1 cellular context compared by ENCODE assay signal in genomic region chr14:93333631-93334095, GRCh38.
TF ChIP-seq lines count a peak whose summit lies in the region.

No MANE protein-coding gene starts in this region.

TF ChIP-seq in HepG2, 621 proteins besides CTCF, POLR2A, EP300 and RAD21 (continued from another document and continues in another):
- TF ChIP-seq ETV5 (CRISPR knock-in tag; IDR thresholded peaks at IDR 0.05; ENCODE audit: borderline replicate concordance) (no peak), ZNF878 (CRISPR knock-in tag; IDR thresholded peaks at IDR 0.05) (0 out of 2 replicates have a peak, but pooled peaks have one; percentile 7), TSC22D2 (CRISPR knock-in tag; IDR thresholded peaks at IDR 0.05; ENCODE audit: borderline replicate concordance) (no peak), RERE (CRISPR knock-in tag; IDR thresholded peaks at IDR 0.05; ENCODE audit: low read depth) (no peak), ZNF24 (IDR thresholded peaks at IDR 0.05) (no peak), ATF7-NPFF (CRISPR knock-in tag; IDR thresholded peaks at IDR 0.05; ENCODE audit: low read depth) (no peak), ZNF7 (CRISPR knock-in tag; IDR thresholded peaks at IDR 0.05) (peak; percentile 96), ZSCAN22 (CRISPR knock-in tag; IDR thresholded peaks at IDR 0.05) (no peak), SP1 (IDR thresholded peaks at IDR 0.05) (no peak), SP1 (CRISPR knock-in tag; IDR thresholded peaks at IDR 0.05) (no peak), ZNF256 (CRISPR knock-in tag; conservative IDR thresholded peaks at IDR 0.05) (no peak), SATB2 (CRISPR knock-in tag; IDR thresholded peaks at IDR 0.05) (no peak), RAD51 (IDR thresholded peaks at IDR 0.05; ENCODE audit: borderline replicate concordance) (no peak), SSRP1 (CRISPR knock-in tag; IDR thresholded peaks at IDR 0.05) (no peak), LCORL (IDR thresholded peaks at IDR 0.05) (no peak), LCORL (CRISPR knock-in tag; IDR thresholded peaks at IDR 0.05) (no peak), PATZ1 (CRISPR knock-in tag; IDR thresholded peaks at IDR 0.05) (no peak), TMF1 (CRISPR knock-in tag; IDR thresholded peaks at IDR 0.05; ENCODE audit: low read depth) (0 out of 2 replicates have a peak, but pooled peaks have one; percentile 7), HMGA1 (CRISPR knock-in tag; conservative IDR thresholded peaks at IDR 0.05) (no peak), AGO1 (IDR thresholded peaks at IDR 0.05; ENCODE audit: low read depth, low read length, poor library complexity, severe bottlenecking) (no peak), MAFK (conservative IDR thresholded peaks at IDR 0.05 in 1 of 2, IDR thresholded peaks at IDR 0.05 in 1 of 2; ENCODE audit: low read length in 2 of 2) (no peak), SUZ12 (IDR thresholded peaks at IDR 0.05; ENCODE audit: low read depth, low read length) (no peak), ZNF83 (CRISPR knock-in tag; IDR thresholded peaks at IDR 0.05; ENCODE audit: borderline replicate concordance) (no peak), CEBPG (CRISPR knock-in tag; IDR thresholded peaks at IDR 0.05) (no peak), MAF1 (CRISPR knock-in tag; IDR thresholded peaks at IDR 0.05; ENCODE audit: borderline replicate concordance) (0 out of 2 replicates have a peak, but pooled peaks have one; percentile 0), AKAP8 (CRISPR knock-in tag; IDR thresholded peaks at IDR 0.05) (no peak), ZSCAN31 (CRISPR knock-in tag; IDR thresholded peaks at IDR 0.05; ENCODE audit: low read depth) (no peak), REST (IDR thresholded peaks at IDR 0.05; ENCODE audit: borderline replicate concordance in 1 of 2, low read depth in 1 of 2, low read length in 2 of 2) (no peak), HOXA5 (CRISPR knock-in tag; IDR thresholded peaks at IDR 0.05) (no peak), ARID2 (CRISPR knock-in tag; IDR thresholded peaks at IDR 0.05; ENCODE audit: borderline replicate concordance) (no peak), KDM6A (CRISPR knock-in tag; IDR thresholded peaks at IDR 0.05; ENCODE audit: low read depth) (no peak), JUNB (CRISPR knock-in tag; IDR thresholded peaks at IDR 0.05; ENCODE audit: borderline replicate concordance) (no peak)
- TF ChIP-seq, protein P1, sequence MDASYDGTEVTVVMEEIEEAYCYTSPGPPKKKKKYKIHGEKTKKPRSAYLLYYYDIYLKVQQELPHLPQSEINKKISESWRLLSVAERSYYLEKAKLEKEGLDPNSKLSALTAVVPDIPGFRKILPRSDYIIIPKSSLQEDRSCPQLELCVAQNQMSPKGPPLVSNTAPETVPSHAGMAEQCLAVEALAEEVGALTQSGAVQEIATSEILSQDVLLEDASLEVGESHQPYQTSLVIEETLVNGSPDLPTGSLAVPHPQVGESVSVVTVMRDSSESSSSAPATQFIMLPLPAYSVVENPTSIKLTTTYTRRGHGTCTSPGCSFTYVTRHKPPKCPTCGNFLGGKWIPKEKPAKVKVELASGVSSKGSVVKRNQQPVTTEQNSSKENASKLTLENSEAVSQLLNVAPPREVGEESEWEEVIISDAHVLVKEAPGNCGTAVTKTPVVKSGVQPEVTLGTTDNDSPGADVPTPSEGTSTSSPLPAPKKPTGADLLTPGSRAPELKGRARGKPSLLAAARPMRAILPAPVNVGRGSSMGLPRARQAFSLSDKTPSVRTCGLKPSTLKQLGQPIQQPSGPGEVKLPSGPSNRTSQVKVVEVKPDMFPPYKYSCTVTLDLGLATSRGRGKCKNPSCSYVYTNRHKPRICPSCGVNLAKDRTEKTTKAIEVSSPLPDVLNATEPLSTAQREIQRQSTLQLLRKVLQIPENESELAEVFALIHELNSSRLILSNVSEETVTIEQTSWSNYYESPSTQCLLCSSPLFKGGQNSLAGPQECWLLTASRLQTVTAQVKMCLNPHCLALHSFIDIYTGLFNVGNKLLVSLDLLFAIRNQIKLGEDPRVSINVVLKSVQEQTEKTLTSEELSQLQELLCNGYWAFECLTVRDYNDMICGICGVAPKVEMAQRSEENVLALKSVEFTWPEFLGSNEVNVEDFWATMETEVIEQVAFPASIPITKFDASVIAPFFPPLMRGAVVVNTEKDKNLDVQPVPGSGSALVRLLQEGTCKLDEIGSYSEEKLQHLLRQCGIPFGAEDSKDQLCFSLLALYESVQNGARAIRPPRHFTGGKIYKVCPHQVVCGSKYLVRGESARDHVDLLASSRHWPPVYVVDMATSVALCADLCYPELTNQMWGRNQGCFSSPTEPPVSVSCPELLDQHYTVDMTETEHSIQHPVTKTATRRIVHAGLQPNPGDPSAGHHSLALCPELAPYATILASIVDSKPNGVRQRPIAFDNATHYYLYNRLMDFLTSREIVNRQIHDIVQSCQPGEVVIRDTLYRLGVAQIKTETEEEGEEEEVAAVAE (CRISPR knock-in tag; IDR thresholded peaks at IDR 0.05; ENCODE audit: borderline replicate concordance): no peak
- TF ChIP-seq, protein P2, sequence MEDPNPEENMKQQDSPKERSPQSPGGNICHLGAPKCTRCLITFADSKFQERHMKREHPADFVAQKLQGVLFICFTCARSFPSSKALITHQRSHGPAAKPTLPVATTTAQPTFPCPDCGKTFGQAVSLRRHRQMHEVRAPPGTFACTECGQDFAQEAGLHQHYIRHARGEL (CRISPR knock-in tag; IDR thresholded peaks at IDR 0.05): no peak
- TF ChIP-seq, protein P3, sequence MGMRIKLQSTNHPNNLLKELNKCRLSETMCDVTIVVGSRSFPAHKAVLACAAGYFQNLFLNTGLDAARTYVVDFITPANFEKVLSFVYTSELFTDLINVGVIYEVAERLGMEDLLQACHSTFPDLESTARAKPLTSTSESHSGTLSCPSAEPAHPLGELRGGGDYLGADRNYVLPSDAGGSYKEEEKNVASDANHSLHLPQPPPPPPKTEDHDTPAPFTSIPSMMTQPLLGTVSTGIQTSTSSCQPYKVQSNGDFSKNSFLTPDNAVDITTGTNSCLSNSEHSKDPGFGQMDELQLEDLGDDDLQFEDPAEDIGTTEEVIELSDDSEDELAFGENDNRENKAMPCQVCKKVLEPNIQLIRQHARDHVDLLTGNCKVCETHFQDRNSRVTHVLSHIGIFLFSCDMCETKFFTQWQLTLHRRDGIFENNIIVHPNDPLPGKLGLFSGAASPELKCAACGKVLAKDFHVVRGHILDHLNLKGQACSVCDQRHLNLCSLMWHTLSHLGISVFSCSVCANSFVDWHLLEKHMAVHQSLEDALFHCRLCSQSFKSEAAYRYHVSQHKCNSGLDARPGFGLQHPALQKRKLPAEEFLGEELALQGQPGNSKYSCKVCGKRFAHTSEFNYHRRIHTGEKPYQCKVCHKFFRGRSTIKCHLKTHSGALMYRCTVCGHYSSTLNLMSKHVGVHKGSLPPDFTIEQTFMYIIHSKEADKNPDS (CRISPR knock-in tag; IDR thresholded peaks at IDR 0.05): no peak
- TF ChIP-seq, protein P4, sequence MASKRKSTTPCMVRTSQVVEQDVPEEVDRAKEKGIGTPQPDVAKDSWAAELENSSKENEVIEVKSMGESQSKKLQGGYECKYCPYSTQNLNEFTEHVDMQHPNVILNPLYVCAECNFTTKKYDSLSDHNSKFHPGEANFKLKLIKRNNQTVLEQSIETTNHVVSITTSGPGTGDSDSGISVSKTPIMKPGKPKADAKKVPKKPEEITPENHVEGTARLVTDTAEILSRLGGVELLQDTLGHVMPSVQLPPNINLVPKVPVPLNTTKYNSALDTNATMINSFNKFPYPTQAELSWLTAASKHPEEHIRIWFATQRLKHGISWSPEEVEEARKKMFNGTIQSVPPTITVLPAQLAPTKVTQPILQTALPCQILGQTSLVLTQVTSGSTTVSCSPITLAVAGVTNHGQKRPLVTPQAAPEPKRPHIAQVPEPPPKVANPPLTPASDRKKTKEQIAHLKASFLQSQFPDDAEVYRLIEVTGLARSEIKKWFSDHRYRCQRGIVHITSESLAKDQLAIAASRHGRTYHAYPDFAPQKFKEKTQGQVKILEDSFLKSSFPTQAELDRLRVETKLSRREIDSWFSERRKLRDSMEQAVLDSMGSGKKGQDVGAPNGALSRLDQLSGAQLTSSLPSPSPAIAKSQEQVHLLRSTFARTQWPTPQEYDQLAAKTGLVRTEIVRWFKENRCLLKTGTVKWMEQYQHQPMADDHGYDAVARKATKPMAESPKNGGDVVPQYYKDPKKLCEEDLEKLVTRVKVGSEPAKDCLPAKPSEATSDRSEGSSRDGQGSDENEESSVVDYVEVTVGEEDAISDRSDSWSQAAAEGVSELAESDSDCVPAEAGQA (IDR thresholded peaks at IDR 0.05; ENCODE audit: low read depth): no peak
- TF ChIP-seq, protein P4 (CRISPR knock-in tag; IDR thresholded peaks at IDR 0.05; ENCODE audit: borderline replicate concordance): no peak
